16 cellular contexts compared by ENCODE assay signal in the genomic region with DNA sequence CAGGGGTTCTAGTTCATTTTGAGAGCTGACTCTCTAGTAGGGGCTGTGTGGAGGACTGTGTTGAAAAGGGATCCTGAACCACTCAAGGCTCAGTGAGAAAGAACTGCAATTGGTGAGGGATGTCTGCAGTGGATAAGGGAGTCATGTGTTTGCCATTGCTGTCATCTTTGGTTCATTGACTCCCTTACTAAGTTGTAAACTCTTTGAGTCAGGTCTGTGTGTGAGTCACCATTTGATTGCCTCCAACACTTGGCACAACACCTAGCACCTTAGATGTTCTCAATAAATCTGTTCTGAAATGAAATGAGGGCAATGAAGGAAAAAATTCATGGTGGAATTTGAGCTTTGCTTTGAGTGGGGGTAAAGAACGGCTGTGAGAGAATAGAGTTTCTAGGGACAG. TPM values are rescaled to one million over a fixed set of nuclear protein-coding genes. Genes with fewer than 3 reads are reported as not detected.
DNase-seq lines count a peak whose midpoint lies in the region; ATAC-seq, FAIRE-seq and TF ChIP-seq lines count a peak whose summit lies in the region.
"Had no signal": no experiment of that assay in that cellular context is flagged by ENCODE, and none has a peak within 500 bp of the region (broad histone marks: within the 10 kb centered on the region; RNA-seq: fewer than 3 reads in every experiment).

No MANE protein-coding gene starts in this region.

- no peak for TF ChIP-seq EP300 in stomach (IDR thresholded peaks at IDR 0.05)

- ATAC-seq in activated CD4-positive, alpha-beta T cell treated with anti-CD3 and anti-CD28 coated beads for 36 hours: peak; percentile 83
- peak; percentile 65 for ATAC-seq in RWPE2 (ENCODE audit: low read depth)
- ATAC-seq in HG02610 (IDR thresholded peaks at IDR 0.05; ENCODE audit: unreplicated experiment): no peak
- ATAC-seq: body of pancreas; effector memory CD8-positive, alpha-beta T cell; heart right ventricle had no signal

- no peak overlapping the region for H3K27ac Mint-ChIP-seq in activated CD4-positive, alpha-beta T cell treated with anti-CD3 and anti-CD28 coated beads for 36 hours
- H3K27ac Mint-ChIP-seq in activated CD4-positive, alpha-beta T cell treated with anti-CD3 and anti-CD28 coated beads, Interleukin-2, amount 10 ng/mL, durations not matched to agents 7 days and 5 days: no peak overlapping the region
- H3K27ac Mint-ChIP-seq: effector memory CD8-positive, alpha-beta T cell had no signal

- POLR2A ChIA-PET in activated CD4-positive, alpha-beta T cell treated with anti-CD3 and anti-CD28 coated beads for 36 hours (lab: Charles Lee): no interaction called here
- POLR2A ChIA-PET in activated CD4-positive, alpha-beta T cell treated with anti-CD3 and anti-CD28 coated beads, Interleukin-2, amount 10 ng/mL, durations not matched to agents 7 days and 5 days (lab: Charles Lee): no interaction called here

- TF ChIP-seq POLR2A in stomach (IDR thresholded peaks at IDR 0.05): no peak

- no peak for DNase-seq in activated CD4-positive, alpha-beta T cell treated with anti-CD3 and anti-CD28 coated beads for 36 hours
- no peak for DNase-seq in activated CD4-positive, alpha-beta T cell treated with anti-CD3 and anti-CD28 coated beads, Interleukin-2, amount 10 ng/mL, durations not matched to agents 7 days and 5 days
- no peak for DNase-seq in RWPE2 (ENCODE audit: low spot score)
- DNase-seq in fibroblast of pulmonary artery (ENCODE audit: low read depth): peak; percentile 4
- DNase-seq in small intestine: peak; percentile 90
- no peak for DNase-seq in stomach
- no peak for DNase-seq in NCI-H526 (lab: John Stamatoyannopoulos, UW)
- DNase-seq: body of pancreas; COR-L47; effector memory CD8-positive, alpha-beta T cell; heart right ventricle; mesendoderm; NCI-H2081 treated with DMSO at 0.1 percent for 48 hours; testis had no signal

- H3K4me3 ChIP-seq in RWPE2 (ENCODE audit: severe bottlenecking): no peak overlapping the region
- no peak overlapping the region for H3K4me3 ChIP-seq in fibroblast of pulmonary artery (replicated peaks; ENCODE audit: low read depth, low read length)
- H3K4me3 ChIP-seq in small intestine (ENCODE audit: low read depth in 1 of 2, low read length in 2 of 2): no peak overlapping the region
- H3K4me3 ChIP-seq in stomach: no peak overlapping the region
- H3K4me3 ChIP-seq: body of pancreas, heart right ventricle, testis had no signal

- H3K27me3 ChIP-seq in RWPE2 (ENCODE audit: insufficient read depth, poor library complexity, severe bottlenecking): no peaks in the 10 kb centered on the region
- no peaks in the 10 kb centered on the region for H3K27me3 ChIP-seq in small intestine (ENCODE audit: control insufficient read depth in 2 of 2, insufficient read depth in 2 of 2, low read length in 2 of 2)
- H3K27me3 ChIP-seq in stomach: no peaks in the 10 kb centered on the region
- H3K27me3 ChIP-seq: body of pancreas, heart right ventricle, testis had no signal

- H3K9me3 Mint-ChIP-seq in activated CD4-positive, alpha-beta T cell treated with anti-CD3 and anti-CD28 coated beads for 36 hours (ENCODE audit: low read depth): no peaks in the 10 kb centered on the region
- no peaks in the 10 kb centered on the region for H3K9me3 Mint-ChIP-seq in activated CD4-positive, alpha-beta T cell treated with anti-CD3 and anti-CD28 coated beads, Interleukin-2, amount 10 ng/mL, durations not matched to agents 7 days and 5 days
- H3K9me3 Mint-ChIP-seq: effector memory CD8-positive, alpha-beta T cell had no signal

- no peaks in the 10 kb centered on the region for H3K36me3 Mint-ChIP-seq in activated CD4-positive, alpha-beta T cell treated with anti-CD3 and anti-CD28 coated beads for 36 hours (ENCODE audit: low read depth)
- H3K36me3 Mint-ChIP-seq in activated CD4-positive, alpha-beta T cell treated with anti-CD3 and anti-CD28 coated beads, Interleukin-2, amount 10 ng/mL, durations not matched to agents 7 days and 5 days (ENCODE audit: low read depth): no peaks in the 10 kb centered on the region

- H3K4me1 ChIP-seq in RWPE2 (ENCODE audit: insufficient read depth, poor library complexity, severe bottlenecking) (peaks cover 31% of the 10 kb centered on the region), small intestine (ENCODE audit: control insufficient read depth in 2 of 2, insufficient read depth in 1 of 2, low read depth in 1 of 2, low read length in 1 of 2) (no peaks in the 10 kb centered on the region), stomach (no peaks in the 10 kb centered on the region)
- H3K4me1 ChIP-seq: body of pancreas, testis had no signal

- intact Hi-C loops in activated CD4-positive, alpha-beta T cell treated with anti-CD3 and anti-CD28 coated beads for 36 hours (cut with DNase I, micrococcal nuclease): no loop called here
- intact Hi-C loops in stomach (cut with DNase I; ENCODE audit: low total_unique reads): no loop called here

- H3K4me3 Mint-ChIP-seq in activated CD4-positive, alpha-beta T cell treated with anti-CD3 and anti-CD28 coated beads for 36 hours: no peak overlapping the region
- H3K4me3 Mint-ChIP-seq in activated CD4-positive, alpha-beta T cell treated with anti-CD3 and anti-CD28 coated beads, Interleukin-2, amount 10 ng/mL, durations not matched to agents 7 days and 5 days: no peak overlapping the region
- H3K4me3 Mint-ChIP-seq: effector memory CD8-positive, alpha-beta T cell had no signal

- FAIRE-seq in small intestine (lab: Jason Lieb, UNC): no peak

- H3K36me3 ChIP-seq in RWPE2 (ENCODE audit: low read depth): no peaks in the 10 kb centered on the region
- H3K36me3 ChIP-seq in small intestine (ENCODE audit: control insufficient read depth in 2 of 2, insufficient read depth in 2 of 2, low read length in 2 of 2): peaks cover 0 to 9% of the 10 kb centered on the region in 2 donors
- H3K36me3 ChIP-seq in stomach: no peaks in the 10 kb centered on the region
- H3K36me3 ChIP-seq: heart right ventricle had no signal

- peaks cover 6% of the 10 kb centered on the region for H3K4me1 Mint-ChIP-seq in activated CD4-positive, alpha-beta T cell treated with anti-CD3 and anti-CD28 coated beads for 36 hours
- H3K4me1 Mint-ChIP-seq in activated CD4-positive, alpha-beta T cell treated with anti-CD3 and anti-CD28 coated beads, Interleukin-2, amount 10 ng/mL, durations not matched to agents 7 days and 5 days: no peaks in the 10 kb centered on the region

- CTCF ChIA-PET in activated CD4-positive, alpha-beta T cell treated with anti-CD3 and anti-CD28 coated beads for 36 hours (lab: Charles Lee): interaction anchor here (0.5 to 1.1 kb wide), 3 partner anchors 9 to 318 kb away, joined by 3 to 4 read pairs (median 3); no protein-coding TSS in a partner anchor
- CTCF ChIA-PET in activated CD4-positive, alpha-beta T cell treated with anti-CD3 and anti-CD28 coated beads, Interleukin-2, amount 10 ng/mL, durations not matched to agents 7 days and 5 days (lab: Charles Lee): interaction anchor here (1.1 kb wide), 1 partner anchor 28 kb away, joined by 3 read pairs; no protein-coding TSS in a partner anchor

- no peaks in the 10 kb centered on the region for H3K27me3 Mint-ChIP-seq in activated CD4-positive, alpha-beta T cell treated with anti-CD3 and anti-CD28 coated beads for 36 hours
- H3K27me3 Mint-ChIP-seq in activated CD4-positive, alpha-beta T cell treated with anti-CD3 and anti-CD28 coated beads, Interleukin-2, amount 10 ng/mL, durations not matched to agents 7 days and 5 days: no peaks in the 10 kb centered on the region
- H3K27me3 Mint-ChIP-seq: effector memory CD8-positive, alpha-beta T cell had no signal

- peak overlapping the region; percentile 87 for H3K27ac ChIP-seq in RWPE2 (ENCODE audit: poor library complexity, severe bottlenecking)
- peak overlapping the region in 1 of 2 donors; percentile 42 for H3K27ac ChIP-seq in small intestine (ENCODE audit: low read depth in 1 of 2, low read length in 1 of 2)
- no peak overlapping the region for H3K27ac ChIP-seq in stomach
- H3K27ac ChIP-seq: 22Rv1, body of pancreas, heart right ventricle, testis had no signal

- H3K9me3 ChIP-seq in RWPE2 (ENCODE audit: severe bottlenecking): no peaks in the 10 kb centered on the region
- no peaks in the 10 kb centered on the region for H3K9me3 ChIP-seq in small intestine (ENCODE audit: control insufficient read depth, low read depth)
- no peaks in the 10 kb centered on the region for H3K9me3 ChIP-seq in stomach
- H3K9me3 ChIP-seq: body of pancreas, heart right ventricle, testis had no signal

- TF ChIP-seq CTCF in RWPE2 (IDR thresholded peaks at IDR 0.05; ENCODE audit: poor library complexity, severe bottlenecking) (no peak), fibroblast of pulmonary artery (IDR thresholded peaks at IDR 0.05; ENCODE audit: low read length, missing control alignments) (no peak), stomach (IDR thresholded peaks at IDR 0.05) (no peak)

- 20 to 59% (median 53%) methylated on average over 1 of the region's 1 CpG for WGBS in small intestine, 3 donors
- 66 to 92% (median 79%) methylated on average over 1 of the region's 1 CpG for WGBS in stomach, 5 donors

RNA-seq across cellular contexts. Expression of a gene that starts 51.7 kb away (rescaled TPM):
- total RNA-seq in activated CD4-positive, alpha-beta T cell treated with anti-CD3 and anti-CD28 coated beads for 36 hours: 1 to 10 TPM; 5.1 to 5.4 TPM
- total RNA-seq in activated CD4-positive, alpha-beta T cell treated with anti-CD3 and anti-CD28 coated beads, Interleukin-2, amount 10 ng/mL, durations not matched to agents 7 days and 5 days: 1 to 10 TPM; 2.1 to 2.6 TPM
- polyA plus RNA-seq in small intestine (100 to 1,000 TPM in 2 of 3 donors, 10 to 100 TPM in 1; 63.0 to 298 (median 279) TPM), stomach (10 to 100 TPM in 2 of 3 donors, 1 to 10 TPM in 1; 5.2 to 26.1 (median 10.1) TPM)
- total RNA-seq in stomach: 10 to 100 TPM; 12.5 to 79.1 (median 27.1) TPM

Comparison
In these comparisons a context has a peak if more than half of its experiments do, and no peak if none do; other contexts are left out.
1. DNase-seq: peak in fibroblast of pulmonary artery (single experiment) and small intestine (single experiment); none in activated CD4-positive, alpha-beta T cell treated with anti-CD3 and anti-CD28 coated beads for 36 hours (single experiment), activated CD4-positive, alpha-beta T cell treated with anti-CD3 and anti-CD28 coated beads, Interleukin-2, amount 10 ng/mL, durations not matched to agents 7 days and 5 days (single experiment), RWPE2 (single experiment), stomach (single experiment) and NCI-H526 (0 of 2).